Comparison of ENCODE assay signal across 22 cellular contexts in genomic region chr13:100808330-100808729, GRCh38.
"Had no signal": no experiment of that assay in that cellular context is flagged by ENCODE, and none has a peak within 500 bp of the region (broad histone marks: within the 10 kb centered on the region; RNA-seq: fewer than 3 reads in every experiment).

No MANE protein-coding gene starts in this region.

- H3K36me3 Mint-ChIP-seq: activated naive CD4-positive, alpha-beta T cell treated with anti-CD3 and anti-CD28 coated beads, Interleukin-2, amount 10 ng/mL, durations not matched to agents 7 days and 5 days; immature natural killer cell; naive thymus-derived CD4-positive, alpha-beta T cell; stimulated activated memory B cell treated with anti-CD40 and anti-IgM and Interleukin-4, amounts not matched to agents 10 μg/mL and 1 μg/mL and 100 μg/mL, for 72 hours had no signal

- H3K9me3 ChIP-seq: colonic mucosa, neutrophil, pancreas, sigmoid colon, tibial nerve, uterus had no signal

- H3K36me3 ChIP-seq: brain microvascular endothelial cell, colonic mucosa, neutrophil, pancreas, sigmoid colon, tibial nerve, uterus had no signal

- H3K4me3 Mint-ChIP-seq: activated naive CD4-positive, alpha-beta T cell treated with anti-CD3 and anti-CD28 coated beads, Interleukin-2, amount 10 ng/mL, durations not matched to agents 7 days and 5 days; activated naive CD8-positive, alpha-beta T cell treated with anti-CD3 and anti-CD28 coated beads, Interleukin-2, amount 50 U/mL, for 24 hours; activated T-cell treated with anti-CD3 and anti-CD28 coated beads, Interleukin-2, amount 50 U/mL, for 4 hours; central memory CD8-positive, alpha-beta T cell; immature natural killer cell; naive thymus-derived CD4-positive, alpha-beta T cell; stimulated activated memory B cell treated with anti-CD40 and anti-IgM and Interleukin-4, amounts not matched to agents 10 μg/mL and 1 μg/mL and 100 μg/mL, for 72 hours had no signal

- DNase-seq: activated CD4-positive, alpha-beta T cell treated with anti-CD3 and anti-CD28 coated beads, Interleukin-2, amount 50 U/mL, for 1 hour; activated CD4-positive, CD25-positive, alpha-beta regulatory T cell treated with anti-CD3 and anti-CD28 coated beads, Interleukin-2, amount 50 U/mL, for 72 hours; activated CD8-positive, alpha-beta memory T cell treated with anti-CD3 and anti-CD28 coated beads, Interleukin-2, amount 50 U/mL, for 4 hours; activated effector memory CD4-positive, alpha-beta T cell treated with Interleukin-2 at 50 U/mL for 16 hours; activated naive CD4-positive, alpha-beta T cell treated with anti-CD3 and anti-CD28 coated beads, Interleukin-2, amount 10 ng/mL, durations not matched to agents 7 days and 5 days; activated naive CD8-positive, alpha-beta T cell treated with anti-CD3 and anti-CD28 coated beads, Interleukin-2, amount 50 U/mL, for 24 hours; activated T-cell treated with anti-CD3 and anti-CD28 coated beads, Interleukin-2, amount 50 U/mL, for 4 hours; aorta; brain microvascular endothelial cell; colonic mucosa; immature natural killer cell; mesenchymal stem cell; naive thymus-derived CD4-positive, alpha-beta T cell; pancreas; sigmoid colon; stimulated activated CD4-positive, alpha-beta T cell treated with anti-CD3 and anti-CD28 coated beads, Interleukin-4, amount 100 ng/mL, for 4 hours; T1000; uterus had no signal

- H3K27me3 Mint-ChIP-seq: activated naive CD4-positive, alpha-beta T cell treated with anti-CD3 and anti-CD28 coated beads, Interleukin-2, amount 10 ng/mL, durations not matched to agents 7 days and 5 days had no signal

- H3K27me3 ChIP-seq: brain microvascular endothelial cell, colonic mucosa, neutrophil, pancreas, tibial nerve, uterus had no signal

- H3K4me1 ChIP-seq: colonic mucosa, pancreas, sigmoid colon, tibial nerve, uterus had no signal

- FAIRE-seq: pancreas had no signal

- H3K4me1 Mint-ChIP-seq: activated naive CD4-positive, alpha-beta T cell treated with anti-CD3 and anti-CD28 coated beads, Interleukin-2, amount 10 ng/mL, durations not matched to agents 7 days and 5 days; activated naive CD8-positive, alpha-beta T cell treated with anti-CD3 and anti-CD28 coated beads, Interleukin-2, amount 50 U/mL, for 24 hours; central memory CD8-positive, alpha-beta T cell; immature natural killer cell; naive thymus-derived CD4-positive, alpha-beta T cell; stimulated activated memory B cell treated with anti-CD40 and anti-IgM and Interleukin-4, amounts not matched to agents 10 μg/mL and 1 μg/mL and 100 μg/mL, for 72 hours had no signal

- H3K27ac Mint-ChIP-seq: activated naive CD4-positive, alpha-beta T cell treated with anti-CD3 and anti-CD28 coated beads, Interleukin-2, amount 10 ng/mL, durations not matched to agents 7 days and 5 days; activated naive CD8-positive, alpha-beta T cell treated with anti-CD3 and anti-CD28 coated beads, Interleukin-2, amount 50 U/mL, for 24 hours; immature natural killer cell; naive thymus-derived CD4-positive, alpha-beta T cell; stimulated activated memory B cell treated with anti-CD40 and anti-IgM and Interleukin-4, amounts not matched to agents 10 μg/mL and 1 μg/mL and 100 μg/mL, for 72 hours had no signal

- H3K4me3 ChIP-seq: colonic mucosa, pancreas, sigmoid colon, tibial nerve, uterus had no signal

- H3K9me3 Mint-ChIP-seq: activated naive CD4-positive, alpha-beta T cell treated with anti-CD3 and anti-CD28 coated beads, Interleukin-2, amount 10 ng/mL, durations not matched to agents 7 days and 5 days; activated naive CD8-positive, alpha-beta T cell treated with anti-CD3 and anti-CD28 coated beads, Interleukin-2, amount 50 U/mL, for 24 hours; activated T-cell treated with anti-CD3 and anti-CD28 coated beads, Interleukin-2, amount 50 U/mL, for 4 hours; central memory CD8-positive, alpha-beta T cell; immature natural killer cell; stimulated activated memory B cell treated with anti-CD40 and anti-IgM and Interleukin-4, amounts not matched to agents 10 μg/mL and 1 μg/mL and 100 μg/mL, for 72 hours had no signal
